Comparison of ENCODE assay signal across 8 cellular contexts in genomic region chr12:53048033-53048779, GRCh38. TPM values are rescaled to one million over a fixed set of nuclear protein-coding genes. Genes with fewer than 3 reads are reported as not detected.
A peak's percentile ranks its signal among the peaks of the same experiment; 100 is the strongest.
DNase-seq lines count a peak whose midpoint lies in the region; ATAC-seq and TF ChIP-seq lines count a peak whose summit lies in the region.

No MANE protein-coding gene starts in this region.

- no peak overlapping the region for H3K9ac ChIP-seq in HUES48 (ENCODE audit: low read depth, low read length)

- H3K4me3 Mint-ChIP-seq in activated naive CD8-positive, alpha-beta T cell treated with anti-CD3 and anti-CD28 coated beads, Interleukin-2, amount 50 U/mL, for 24 hours = peak overlapping the region; percentile 45

- H3K9me3 ChIP-seq in HUES48 (ENCODE audit: control insufficient read depth, insufficient read depth, low read length) (no peaks in the 10 kb centered on the region), prostate gland (no peaks in the 10 kb centered on the region)

- DNase-seq in activated naive CD8-positive, alpha-beta T cell treated with anti-CD3 and anti-CD28 coated beads, Interleukin-2, amount 50 U/mL, for 24 hours = no peak
- DNase-seq in left cardiac atrium = peak; percentile 74
- DNase-seq in prostate gland (ENCODE audit: low spot score) = peak; percentile 83
- no peak for DNase-seq in SKM-1 treated with dmso at 0.1 percent for 144 hours (lab: John Stamatoyannopoulos, UW; ENCODE audit: unreplicated experiment)

- WGBS in prostate gland = 12% methylated on average over 10 of the region's 10 CpGs

- TF ChIP-seq CTCF in C4-2B (conservative IDR thresholded peaks at IDR 0.05) (peak; percentile 59), prostate gland (IDR thresholded peaks at IDR 0.05) (peak in 2 of 4 experiments; percentile 44 to 55)

- no peaks in the 10 kb centered on the region for H3K36me3 Mint-ChIP-seq in activated naive CD8-positive, alpha-beta T cell treated with anti-CD3 and anti-CD28 coated beads, Interleukin-2, amount 50 U/mL, for 24 hours (ENCODE audit: low read depth)

- TF ChIP-seq POLR2A in prostate gland (IDR thresholded peaks at IDR 0.05) = no peak

- intact Hi-C loops in left cardiac atrium (cut with DNase I) (no loop called here), prostate gland (cut with DNase I) (no loop called here)

- no peak overlapping the region for H3K27ac Mint-ChIP-seq in activated naive CD8-positive, alpha-beta T cell treated with anti-CD3 and anti-CD28 coated beads, Interleukin-2, amount 50 U/mL, for 24 hours

- H3K4me3 ChIP-seq in HUES48 (ENCODE audit: low read depth, low read length) = peak overlapping the region; percentile 53; the same call in 1 of the 2 replicates
- H3K4me3 ChIP-seq in prostate gland = peak overlapping the region; percentile 34 to 43

- peak overlapping the region; percentile 96 for H3K27ac ChIP-seq in C4-2B
- H3K27ac ChIP-seq in HUES48 (ENCODE audit: low read depth, low read length) = peak overlapping the region; percentile 84
- H3K27ac ChIP-seq in prostate gland = peak overlapping the region; percentile 99

- peaks cover 32% of the 10 kb centered on the region for H3K4me1 Mint-ChIP-seq in activated naive CD8-positive, alpha-beta T cell treated with anti-CD3 and anti-CD28 coated beads, Interleukin-2, amount 50 U/mL, for 24 hours

- H3K36me3 ChIP-seq in HUES48 (ENCODE audit: control insufficient read depth, insufficient read depth, low read length) = peaks cover 3% of the 10 kb centered on the region; the same call in 1 of the 2 replicates
- no peaks in the 10 kb centered on the region for H3K36me3 ChIP-seq in prostate gland

- ATAC-seq in activated naive CD8-positive, alpha-beta T cell treated with anti-CD3 and anti-CD28 coated beads, Interleukin-2, amount 50 U/mL, for 24 hours = no peak
- ATAC-seq in left cardiac atrium = peak; percentile 3 to 19
- ATAC-seq in HG02852 (IDR thresholded peaks at IDR 0.05; ENCODE audit: unreplicated experiment) = no peak
- no peak for ATAC-seq in GM19467 (IDR thresholded peaks at IDR 0.05; ENCODE audit: unreplicated experiment)

- peaks cover 61% of the 10 kb centered on the region for H3K4me1 ChIP-seq in HUES48 (ENCODE audit: control insufficient read depth, insufficient read depth, low read length)
- H3K4me1 ChIP-seq in prostate gland (replicated peaks) = peaks cover 41% of the 10 kb centered on the region

- H3K9me3 Mint-ChIP-seq in activated naive CD8-positive, alpha-beta T cell treated with anti-CD3 and anti-CD28 coated beads, Interleukin-2, amount 50 U/mL, for 24 hours = no peaks in the 10 kb centered on the region

- no peaks in the 10 kb centered on the region for H3K27me3 Mint-ChIP-seq in activated naive CD8-positive, alpha-beta T cell treated with anti-CD3 and anti-CD28 coated beads, Interleukin-2, amount 50 U/mL, for 24 hours

- H3K27me3 ChIP-seq in HUES48 (ENCODE audit: control insufficient read depth, insufficient read depth, low read length) (peaks cover 34% of the 10 kb centered on the region), prostate gland (replicated peaks; ENCODE audit: insufficient read depth) (no peaks in the 10 kb centered on the region)

RNA-seq across cellular contexts. Expression of gene TNS2, which starts 1.7 kb away (rescaled TPM):
- 100 to 1,000 TPM; 108 to 122 TPM for total RNA-seq in left cardiac atrium
- 100 to 1,000 TPM in 1 of 2 donors, 10 to 100 TPM in 1; 66.5 to 180 TPM for total RNA-seq in prostate gland

RNA-seq across cellular contexts. Expression of gene SPRYD3, which starts 31.0 kb away (rescaled TPM):
- total RNA-seq in left cardiac atrium (10 to 100 TPM; 34.3 to 51.3 TPM), prostate gland (10 to 100 TPM; 38.7 to 54.4 TPM)

RNA-seq across cellular contexts. Expression of gene EIF4B, which starts 42.0 kb away (rescaled TPM):
- total RNA-seq in left cardiac atrium (100 to 1,000 TPM; 332 to 341 TPM), prostate gland (100 to 1,000 TPM; 419 to 458 TPM)

RNA-seq across cellular contexts. Expression of gene IGFBP6, which starts 49.3 kb away (rescaled TPM):
- total RNA-seq in left cardiac atrium (100 to 1,000 TPM; 134 to 139 TPM), prostate gland (100 to 1,000 TPM; 189 to 532 TPM)

RNA-seq across cellular contexts. Expression of gene SOAT2, which starts 55.1 kb away (rescaled TPM):
- total RNA-seq in left cardiac atrium (not detected), prostate gland (under 1 TPM; 0.14 to 0.28 TPM)

Comparison
In these comparisons a context has a peak if more than half of its experiments do, and no peak if none do; other contexts are left out.
1. ATAC-seq: peak in left cardiac atrium (2 of 2); none in activated naive CD8-positive, alpha-beta T cell treated with anti-CD3 and anti-CD28 coated beads, Interleukin-2, amount 50 U/mL, for 24 hours (single experiment), HG02852 (single experiment) and GM19467 (single experiment).
2. DNase-seq: peak in left cardiac atrium (single experiment) and prostate gland (single experiment); none in activated naive CD8-positive, alpha-beta T cell treated with anti-CD3 and anti-CD28 coated beads, Interleukin-2, amount 50 U/mL, for 24 hours (single experiment) and SKM-1 treated with dmso at 0.1 percent for 144 hours (single experiment).
3. Peak in every context shown above with its lines, with median percentiles within 50 percentile points of each other: H3K27ac ChIP-seq.